ENCODE assay signal across 8 cellular contexts in the genomic region with DNA sequence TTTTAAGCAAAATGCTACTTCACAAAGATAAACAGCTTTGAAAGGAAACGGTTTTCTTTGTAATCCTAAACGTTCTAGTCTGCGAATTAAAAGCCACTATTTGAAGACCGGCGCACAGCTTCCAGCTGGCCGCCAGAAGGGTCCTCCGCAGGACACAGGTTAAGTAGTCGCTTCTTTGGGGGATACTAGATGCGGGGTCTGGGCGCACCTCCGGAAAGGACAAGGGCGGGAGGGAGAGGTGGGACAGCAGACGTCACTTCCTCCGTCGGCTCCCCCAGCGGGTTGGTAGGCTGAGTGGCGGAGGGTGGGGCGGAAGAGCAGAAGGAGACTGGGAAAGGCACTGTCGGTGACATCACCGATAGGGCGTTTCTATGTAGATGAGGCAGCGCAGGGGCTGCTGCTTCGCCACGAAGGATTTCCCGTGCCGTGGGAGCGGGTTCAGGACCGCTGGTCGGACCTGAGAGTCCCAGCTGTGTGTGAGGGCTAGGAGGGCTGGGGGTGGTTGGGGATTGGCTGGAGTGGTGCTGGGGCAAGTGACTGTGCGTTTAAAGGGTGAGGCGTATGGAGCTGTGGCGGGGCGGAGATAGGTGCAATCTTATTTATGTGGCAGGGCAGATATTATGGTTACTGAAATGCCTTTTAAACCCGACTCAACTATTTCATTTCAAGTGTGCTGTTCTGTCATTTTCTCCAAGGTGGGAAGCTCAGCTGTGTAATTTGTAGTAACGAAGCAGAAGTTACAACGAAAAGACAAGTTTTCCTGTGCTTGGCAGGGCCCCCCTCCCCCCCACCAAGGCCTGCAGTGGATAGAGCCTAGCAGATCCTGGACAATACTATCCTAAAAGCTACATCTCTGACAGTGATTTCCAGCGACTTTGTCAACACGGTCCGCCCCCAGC.
DNase-seq lines count a peak whose midpoint lies in the region; ATAC-seq and TF ChIP-seq lines count a peak whose summit lies in the region.
"Not testable (repeated sequence)": the region's sequence is repeated elsewhere in the genome, so short reads cannot be mapped to it uniquely, and the experiment has no call there.

No MANE protein-coding gene starts in this region.

- H3K9me3 ChIP-seq in psoas muscle: not testable (repeated sequence)

- H3K27ac ChIP-seq in psoas muscle: peak overlapping the region; percentile 91

- not testable (repeated sequence) for TF ChIP-seq CTCF in AG04449 (IDR thresholded peaks at IDR 0.05; ENCODE audit: insufficient read depth, low read length, missing control alignments); astrocyte of the spinal cord (IDR thresholded peaks at IDR 0.05; ENCODE audit: low read depth, low read length); psoas muscle (IDR thresholded peaks at IDR 0.05)

- ATAC-seq in GM18861 (IDR thresholded peaks at IDR 0.05; ENCODE audit: unreplicated experiment) (peak; percentile 85), HG03045 (IDR thresholded peaks at IDR 0.05; ENCODE audit: unreplicated experiment) (peak; percentile 90), psoas muscle (peak; percentile 96 to 98 (median 97))

- 0% methylated on average over 17 to 29 of the region's 39 CpGs for WGBS in psoas muscle, 3 donors

- intact Hi-C loops in psoas muscle (cut with DNase I): not testable (repeated sequence)

- in situ Hi-C loops in astrocyte of the spinal cord (cut with HindIII; ENCODE audit: low sequenced_read_pairs): not testable (repeated sequence)

- peak overlapping the region; percentile 51 for H3K4me3 ChIP-seq in AG04449 (ENCODE audit: low read depth, low read length)
- peak overlapping the region; percentile 48 for H3K4me3 ChIP-seq in astrocyte of the spinal cord (ENCODE audit: low read depth, low read length)
- peak overlapping the region; percentile 75 for H3K4me3 ChIP-seq in psoas muscle

- peak; percentile 86 for DNase-seq in AG04449 (ENCODE audit: low read depth, low spot score)
- peak; percentile 61 for DNase-seq in NCI-H2029 (lab: John Stamatoyannopoulos, UW)
- peak in 4 of 5 experiments; percentile 25 to 96 (median 75) for DNase-seq in T-helper 2 cell
- DNase-seq in astrocyte of the spinal cord (ENCODE audit: low read depth, low spot score): peak; percentile 95
- peak; percentile 59 for DNase-seq in hepatic stellate cell (ENCODE audit: low spot score)
- peak; percentile 73 to 85 for DNase-seq in psoas muscle

- not testable (repeated sequence) for H3K4me1 ChIP-seq in psoas muscle

- H3K27me3 ChIP-seq in psoas muscle (ENCODE audit: insufficient read depth in 3 of 3, low read length in 2 of 3): not testable (repeated sequence)

- CTCF ChIA-PET in AG04449 (lab: Yijun Ruan, JAX): not testable (repeated sequence)

- POLR2A ChIA-PET in AG04449 (lab: Yijun Ruan, JAX): interaction anchor here (0.5 to 1.7 kb wide), 3 partner anchors 8 to 1841 kb away, joined by 3 to 41 read pairs (median 12); no protein-coding TSS in a partner anchor

- H3K36me3 ChIP-seq in psoas muscle (ENCODE audit: insufficient read depth in 1 of 2, low read depth in 1 of 2): not testable (repeated sequence)

Comparison
In these comparisons a context has a peak if more than half of its experiments do, and no peak if none do; other contexts are left out.
1. Peak in every context shown above with its lines: DNase-seq, ATAC-seq, H3K4me3 ChIP-seq and H3K27ac ChIP-seq.